In the genomic region with DNA sequence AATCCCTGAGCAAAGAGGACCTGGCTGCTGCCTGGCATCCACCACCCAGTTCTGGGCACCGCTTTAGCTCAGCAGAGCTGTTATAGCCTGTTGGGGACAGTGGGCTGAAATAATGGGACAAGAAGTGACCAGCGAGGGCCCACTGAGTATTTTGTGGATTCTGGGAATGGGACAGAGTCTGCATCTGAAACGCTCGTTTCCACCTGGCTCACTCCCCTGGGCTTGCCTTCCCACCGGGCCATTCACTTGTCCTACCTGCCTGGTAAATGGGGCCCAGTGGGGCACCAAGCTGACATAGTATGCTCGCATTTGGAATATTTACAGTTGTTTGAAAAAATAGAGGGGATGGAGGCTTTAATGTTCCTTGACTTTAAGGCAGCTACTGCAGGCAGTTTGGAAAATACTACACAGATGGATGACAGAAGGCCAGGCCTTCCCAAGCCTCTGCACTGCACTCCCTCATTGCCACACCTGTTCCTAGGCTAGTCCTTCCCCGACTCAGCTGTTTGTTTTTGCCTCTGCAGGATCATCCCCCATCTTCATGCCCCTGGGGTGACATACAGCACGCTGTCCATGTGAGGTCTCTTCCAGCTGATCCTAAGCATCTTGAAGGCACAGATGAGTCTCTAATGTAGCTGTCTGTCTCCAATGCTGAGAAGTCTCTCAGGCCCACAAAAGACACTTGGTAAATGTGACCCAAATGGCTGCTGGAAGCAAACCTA, we compare ENCODE assay signal across 1 cellular context.
TF ChIP-seq lines count a peak whose summit lies in the region.

No MANE protein-coding gene starts in this region.

TF ChIP-seq in WTC11, 78 proteins besides CTCF, POLR2A, EP300 and RAD21 (continued from another document):
- TF ChIP-seq, protein P1, sequence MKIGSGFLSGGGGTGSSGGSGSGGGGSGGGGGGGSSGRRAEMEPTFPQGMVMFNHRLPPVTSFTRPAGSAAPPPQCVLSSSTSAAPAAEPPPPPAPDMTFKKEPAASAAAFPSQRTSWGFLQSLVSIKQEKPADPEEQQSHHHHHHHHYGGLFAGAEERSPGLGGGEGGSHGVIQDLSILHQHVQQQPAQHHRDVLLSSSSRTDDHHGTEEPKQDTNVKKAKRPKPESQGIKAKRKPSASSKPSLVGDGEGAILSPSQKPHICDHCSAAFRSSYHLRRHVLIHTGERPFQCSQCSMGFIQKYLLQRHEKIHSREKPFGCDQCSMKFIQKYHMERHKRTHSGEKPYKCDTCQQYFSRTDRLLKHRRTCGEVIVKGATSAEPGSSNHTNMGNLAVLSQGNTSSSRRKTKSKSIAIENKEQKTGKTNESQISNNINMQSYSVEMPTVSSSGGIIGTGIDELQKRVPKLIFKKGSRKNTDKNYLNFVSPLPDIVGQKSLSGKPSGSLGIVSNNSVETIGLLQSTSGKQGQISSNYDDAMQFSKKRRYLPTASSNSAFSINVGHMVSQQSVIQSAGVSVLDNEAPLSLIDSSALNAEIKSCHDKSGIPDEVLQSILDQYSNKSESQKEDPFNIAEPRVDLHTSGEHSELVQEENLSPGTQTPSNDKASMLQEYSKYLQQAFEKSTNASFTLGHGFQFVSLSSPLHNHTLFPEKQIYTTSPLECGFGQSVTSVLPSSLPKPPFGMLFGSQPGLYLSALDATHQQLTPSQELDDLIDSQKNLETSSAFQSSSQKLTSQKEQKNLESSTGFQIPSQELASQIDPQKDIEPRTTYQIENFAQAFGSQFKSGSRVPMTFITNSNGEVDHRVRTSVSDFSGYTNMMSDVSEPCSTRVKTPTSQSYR (CRISPR knock-in tag; IDR thresholded peaks at IDR 0.05), result no peak
- TF ChIP-seq NR3C1 (CRISPR knock-in tag; conservative IDR thresholded peaks at IDR 0.05; ENCODE audit: low read depth) (no peak), ETV6 (CRISPR knock-in tag; IDR thresholded peaks at IDR 0.05) (no peak), CREB1 (CRISPR knock-in tag; IDR thresholded peaks at IDR 0.05) (no peak)
- TF ChIP-seq, protein P2, sequence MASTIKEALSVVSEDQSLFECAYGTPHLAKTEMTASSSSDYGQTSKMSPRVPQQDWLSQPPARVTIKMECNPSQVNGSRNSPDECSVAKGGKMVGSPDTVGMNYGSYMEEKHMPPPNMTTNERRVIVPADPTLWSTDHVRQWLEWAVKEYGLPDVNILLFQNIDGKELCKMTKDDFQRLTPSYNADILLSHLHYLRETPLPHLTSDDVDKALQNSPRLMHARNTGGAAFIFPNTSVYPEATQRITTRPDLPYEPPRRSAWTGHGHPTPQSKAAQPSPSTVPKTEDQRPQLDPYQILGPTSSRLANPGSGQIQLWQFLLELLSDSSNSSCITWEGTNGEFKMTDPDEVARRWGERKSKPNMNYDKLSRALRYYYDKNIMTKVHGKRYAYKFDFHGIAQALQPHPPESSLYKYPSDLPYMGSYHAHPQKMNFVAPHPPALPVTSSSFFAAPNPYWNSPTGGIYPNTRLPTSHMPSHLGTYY (CRISPR knock-in tag; IDR thresholded peaks at IDR 0.05), result no peak
- TF ChIP-seq, protein P3, sequence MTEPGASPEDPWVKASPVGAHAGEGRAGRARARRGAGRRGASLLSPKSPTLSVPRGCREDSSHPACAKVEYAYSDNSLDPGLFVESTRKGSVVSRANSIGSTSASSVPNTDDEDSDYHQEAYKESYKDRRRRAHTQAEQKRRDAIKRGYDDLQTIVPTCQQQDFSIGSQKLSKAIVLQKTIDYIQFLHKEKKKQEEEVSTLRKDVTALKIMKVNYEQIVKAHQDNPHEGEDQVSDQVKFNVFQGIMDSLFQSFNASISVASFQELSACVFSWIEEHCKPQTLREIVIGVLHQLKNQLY (CRISPR knock-in tag; IDR thresholded peaks at IDR 0.05), result no peak
